Comparison of ENCODE assay signal across 19 cellular contexts in the genomic region with DNA sequence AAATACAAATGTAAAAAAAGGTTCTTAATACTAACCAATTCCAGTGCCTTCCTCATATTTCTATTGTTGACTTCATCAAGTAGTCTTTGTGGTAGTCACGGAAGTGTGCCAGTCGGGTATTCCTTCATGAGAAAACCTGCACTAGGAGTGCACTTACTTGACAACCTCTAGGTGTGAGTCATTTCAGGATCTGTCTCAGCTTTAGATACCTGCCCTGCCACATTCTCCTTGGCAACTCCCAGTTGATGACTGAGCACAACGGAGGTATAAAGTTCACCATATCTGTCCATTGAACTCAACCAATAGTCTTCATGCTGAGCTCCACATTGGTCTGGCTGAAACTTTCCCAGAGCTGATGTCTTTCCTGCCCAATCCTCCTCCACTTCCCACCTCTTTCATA.
DNase-seq lines count a peak whose midpoint lies in the region; ATAC-seq, FAIRE-seq and TF ChIP-seq lines count a peak whose summit lies in the region.
"Had no signal": no experiment of that assay in that cellular context is flagged by ENCODE, and none has a peak within 500 bp of the region (broad histone marks: within the 10 kb centered on the region; RNA-seq: fewer than 3 reads in every experiment).

No MANE protein-coding gene starts in this region.

- H3K4me2 ChIP-seq in H1 (ENCODE audit: insufficient read depth in 1 of 2, low read depth in 2 of 2, low read length in 2 of 2), result no peak overlapping the region
- H3K4me2 ChIP-seq in HepG2 (ENCODE audit: low read depth, low read length), result no peak overlapping the region

- no peak overlapping the region for H4K5ac ChIP-seq in H1 (ENCODE audit: insufficient read length, low read depth, low read length)

- no peak overlapping the region for H4K8ac ChIP-seq in H1 (ENCODE audit: extremely low read depth, insufficient read depth, low read length)

- ATAC-seq in HepG2, result no peak
- ATAC-seq in heart left ventricle, result no peak

- H3K4me1 ChIP-seq in breast epithelium, result no peaks in the 10 kb centered on the region
- no peaks in the 10 kb centered on the region for H3K4me1 ChIP-seq in H1 (replicated peaks in 1 of 4; ENCODE audit: control insufficient read depth in 3 of 4, insufficient read depth in 4 of 4, low read length in 3 of 4)
- H3K4me1 ChIP-seq in HepG2 (ENCODE audit: insufficient read depth, low read length), result no peaks in the 10 kb centered on the region
- no peaks in the 10 kb centered on the region for H3K4me1 ChIP-seq in heart left ventricle

- no peak overlapping the region for H2BK15ac ChIP-seq in H1 (ENCODE audit: low read length)

- H3K36me3 ChIP-seq in breast epithelium, result no peaks in the 10 kb centered on the region
- no peaks in the 10 kb centered on the region for H3K36me3 ChIP-seq in H1 (ENCODE audit: control insufficient read depth in 2 of 4, insufficient read depth in 4 of 4, low read length in 3 of 4)
- H3K36me3 ChIP-seq in HepG2 (replicated peaks in 1 of 2; ENCODE audit: control insufficient read depth in 1 of 2, insufficient read depth in 2 of 2, low read length in 2 of 2), result no peaks in the 10 kb centered on the region
- no peaks in the 10 kb centered on the region for H3K36me3 ChIP-seq in heart left ventricle

- no peak overlapping the region for H2BK120ac ChIP-seq in H1 (replicated peaks; ENCODE audit: low read depth, low read length)

- H2BK12ac ChIP-seq in H1 (ENCODE audit: low read depth, low read length), result no peak overlapping the region

- no peak overlapping the region for H3K23ac ChIP-seq in H1 (ENCODE audit: insufficient read length)

- no peaks in the 10 kb centered on the region for H3K4me1 Mint-ChIP-seq in MCF 10A (ENCODE audit: insufficient read depth, unreplicated experiment)
- H3K4me1 Mint-ChIP-seq: CD14-positive monocyte, IgD-negative memory B cell had no signal

- no peaks in the 10 kb centered on the region for H3K36me3 Mint-ChIP-seq in MCF 10A (ENCODE audit: insufficient read depth, unreplicated experiment)
- H3K36me3 Mint-ChIP-seq: CD14-positive monocyte, IgD-negative memory B cell had no signal

- POLR2A ChIA-PET in MCF 10A (lab: Yijun Ruan, JAX), result no interaction called here
- POLR2A ChIA-PET in H1 (lab: Charles Lee; ENCODE audit: partially characterized antibody), result no interaction called here
- POLR2A ChIA-PET in HepG2 (lab: Yijun Ruan, JAX), result no interaction called here

- no peak overlapping the region for H3K4me3 Mint-ChIP-seq in MCF 10A (ENCODE audit: unreplicated experiment)
- H3K4me3 Mint-ChIP-seq: CD14-positive monocyte, IgD-negative memory B cell had no signal

- TF ChIP-seq POLR2A in breast epithelium (IDR thresholded peaks at IDR 0.05) (no peak), H1 (IDR thresholded peaks at IDR 0.05; ENCODE audit: control extremely low read depth in 1 of 2, low read depth in 2 of 2, low read length in 2 of 2) (no peak), HepG2 (IDR thresholded peaks at IDR 0.05; ENCODE audit: insufficient read depth in 1 of 2, low read depth in 2 of 2, low read length in 2 of 2) (no peak), heart left ventricle (IDR thresholded peaks at IDR 0.05) (no peak)

- no peak overlapping the region for H3K14ac ChIP-seq in H1 (ENCODE audit: insufficient read length)

- DNase-seq in MCF 10A (ENCODE audit: unreplicated experiment), result peak; percentile 27
- no peak for DNase-seq in breast epithelium (ENCODE audit: low spot score in 2 of 2)
- DNase-seq in H1 (ENCODE audit: low read depth in 1 of 2, low spot score in 2 of 2), result no peak
- peak; percentile 11 for DNase-seq in kidney tubule cell (ENCODE audit: low spot score)
- DNase-seq in HepG2 (ENCODE audit: low spot score), result no peak
- DNase-seq in heart left ventricle, result no peak
- DNase-seq in germinal center (ENCODE audit: low spot score), result no peak
- no peak for DNase-seq in effector CD4-positive, alpha-beta T cell
- DNase-seq: 8988T, DMS 273 treated with DMSO at 0.1 percent for 48 hours, DND-41, Karpas-422, NCI-H1105, NCI-H1694, NCI-H524 treated with DMSO at 0.1 percent for 48 hours had no signal

- FAIRE-seq in H1 (lab: Jason Lieb, UNC) (no peak), HepG2 (lab: Jason Lieb, UNC) (no peak)
- FAIRE-seq: H54, HTR-8/SVneo had no signal

- peaks cover 0 to under 1% of the 10 kb centered on the region in 2 donors for H3K9me3 ChIP-seq in breast epithelium
- peaks cover 0 to 2% of the 10 kb centered on the region in 2 experiments; a peak in 1 of 4 replicates for H3K9me3 ChIP-seq in H1 (ENCODE audit: insufficient read depth in 2 of 2, low read depth in 1 of 2, low read length in 1 of 2)
- H3K9me3 ChIP-seq in HepG2 (ENCODE audit: low read length), result no peaks in the 10 kb centered on the region
- H3K9me3 ChIP-seq in heart left ventricle, result peaks cover 0 to 5% (median 0%) of the 10 kb centered on the region in 12 donors

- TF ChIP-seq CTCF in MCF 10A (IDR thresholded peaks at IDR 0.05; ENCODE audit: unreplicated experiment), result no peak
- TF ChIP-seq CTCF in breast epithelium (IDR thresholded peaks at IDR 0.05), result no peak
- TF ChIP-seq CTCF in H1 (IDR thresholded peaks at IDR 0.05; ENCODE audit: control extremely low read depth in 1 of 3, insufficient read depth in 1 of 3, low read depth in 1 of 3, low read length in 3 of 3), result no peak
- no peak for TF ChIP-seq CTCF in HepG2 (CRISPR knock-in tag; IDR thresholded peaks at IDR 0.05)
- TF ChIP-seq CTCF in heart left ventricle (IDR thresholded peaks at IDR 0.05), result no peak

- H3K23me2 ChIP-seq in H1 (ENCODE audit: low read depth, low read length), result no peaks in the 10 kb centered on the region

- H4K91ac ChIP-seq in H1 (replicated peaks; ENCODE audit: insufficient read length, low read length), result no peak overlapping the region

- intact Hi-C loops in MCF 10A (cut with micrococcal nuclease) (no loop called here), breast epithelium (cut with DNase I; ENCODE audit: low total_unique reads) (no loop called here), HepG2 (cut with micrococcal nuclease; ENCODE audit: unreplicated experiment) (no loop called here), heart left ventricle (cut with DNase I) (no loop called here)

- H3K27me3 ChIP-seq in breast epithelium (no peaks in the 10 kb centered on the region), H1 (replicated peaks in 1 of 4; ENCODE audit: control insufficient read depth in 3 of 4, extremely low read depth in 1 of 4, insufficient read depth in 3 of 4, low read length in 3 of 4) (no peaks in the 10 kb centered on the region), HepG2 (ENCODE audit: control insufficient read depth in 1 of 2, insufficient read depth in 2 of 2, low read length in 2 of 2) (no peaks in the 10 kb centered on the region), heart left ventricle (no peaks in the 10 kb centered on the region)

- H3K4me3 ChIP-seq in breast epithelium (no peak overlapping the region), H1 (ENCODE audit: extremely low read depth in 1 of 4, insufficient read depth in 2 of 4, low read depth in 3 of 4, low read length in 4 of 4) (no peak overlapping the region), HepG2 (replicated peaks in 1 of 3; ENCODE audit: insufficient read depth in 1 of 3, low read depth in 2 of 3, low read length in 3 of 3) (no peak overlapping the region), heart left ventricle (no peak overlapping the region)

- no peaks in the 10 kb centered on the region for H3K79me1 ChIP-seq in H1 (ENCODE audit: low read depth, low read length)

- H2AFZ ChIP-seq in H1 (ENCODE audit: low read length), result no peak overlapping the region
- no peak overlapping the region for H2AFZ ChIP-seq in HepG2 (ENCODE audit: low read length)

- no peak overlapping the region for H2BK20ac ChIP-seq in H1 (ENCODE audit: low read length)

- H3K79me2 ChIP-seq in H1 (ENCODE audit: control insufficient read depth in 1 of 2, insufficient read depth in 2 of 2, low read length in 2 of 2) (no peaks in the 10 kb centered on the region), HepG2 (ENCODE audit: insufficient read depth, low read length) (no peaks in the 10 kb centered on the region)

- H2AK5ac ChIP-seq in H1 (ENCODE audit: low read depth, low read length), result 0 out of 2 replicates have a peak overlapping the region, but pooled peaks have one; percentile 13

- H4K20me1 ChIP-seq in H1 (replicated peaks in 1 of 2; ENCODE audit: control insufficient read depth in 1 of 2, insufficient read depth in 2 of 2, low read length in 2 of 2) (no peaks in the 10 kb centered on the region), HepG2 (ENCODE audit: insufficient read depth, low read length) (no peaks in the 10 kb centered on the region)

- TF ChIP-seq RAD21 in H1 (IDR thresholded peaks at IDR 0.05 in 1 of 2, conservative IDR thresholded peaks at IDR 0.05 in 1 of 2; ENCODE audit: low read depth in 2 of 2, low read length in 2 of 2) (no peak), HepG2 (CRISPR knock-in tag; IDR thresholded peaks at IDR 0.05) (no peak)

- H2BK5ac ChIP-seq in H1 (ENCODE audit: low read depth, low read length), result no peak overlapping the region

- H3K9ac ChIP-seq in H1 (replicated peaks in 1 of 4; ENCODE audit: extremely low read depth in 1 of 4, low read depth in 3 of 4, low read length in 3 of 4) (no peak overlapping the region), HepG2 (ENCODE audit: insufficient read depth, low read depth, low read length) (no peak overlapping the region)

- H3K9me3 Mint-ChIP-seq in MCF 10A (ENCODE audit: unreplicated experiment), result peaks cover 8% of the 10 kb centered on the region

- H3K56ac ChIP-seq in H1 (replicated peaks; ENCODE audit: insufficient read length, low read depth, low read length), result no peak overlapping the region

- H3K4ac ChIP-seq in H1 (replicated peaks; ENCODE audit: insufficient read length, low read depth, low read length), result no peak overlapping the region

- TF ChIP-seq EP300 in H1 (IDR thresholded peaks at IDR 0.05; ENCODE audit: borderline replicate concordance in 1 of 2, low read depth in 2 of 2, low read length in 2 of 2), result no peak
- no peak for TF ChIP-seq EP300 in HepG2 (IDR thresholded peaks at IDR 0.05; ENCODE audit: low read depth in 2 of 2, low read length in 2 of 2)
- TF ChIP-seq EP300 in HepG2 (CRISPR knock-in tag; IDR thresholded peaks at IDR 0.05; ENCODE audit: borderline replicate concordance), result no peak

- BruUV-seq in MCF 10A (replicated peaks; lab: Mats Ljungman, UMichigan), result no TSS peak
- no TSS peak for BruUV-seq in HepG2 (replicated peaks; lab: Mats Ljungman, UMichigan)

- CTCF ChIA-PET in MCF 10A (lab: Yijun Ruan, JAX) (no interaction called here), H1 (lab: Charles Lee; ENCODE audit: partially characterized antibody) (no interaction called here), HepG2 (lab: Yijun Ruan, JAX; ENCODE audit: low intra/inter-chr PET ratio, low total read pairs) (no interaction called here)

- 93% methylated on average over 3 of the region's 3 CpGs; no CpG with 5 or more reads in 1 of the 2 experiments for WGBS in H1 (ENCODE audit: extremely low coverage in 1 of 2, insufficient coverage in 1 of 2, insufficient read length in 1 of 2, insufficient replicate concordance in 2 of 2, low coverage in 1 of 2, low lambda C conversion rate in 2 of 2, missing lambda C conversion rate in 1 of 2), 2 experiments
- WGBS in HepG2 (ENCODE audit: low lambda C conversion rate), result 16% methylated on average over 3 of the region's 3 CpGs
- WGBS in heart left ventricle, 4 donors, result 59 to 91% (median 70%) methylated on average over 3 of the region's 3 CpGs

- no peak overlapping the region for H3K27ac Mint-ChIP-seq in MCF 10A (ENCODE audit: low read depth, unreplicated experiment)
- H3K27ac Mint-ChIP-seq: CD14-positive monocyte, IgD-negative memory B cell had no signal

- no peaks in the 10 kb centered on the region for H3K27me3 Mint-ChIP-seq in MCF 10A (ENCODE audit: insufficient read depth, unreplicated experiment)
- H3K27me3 Mint-ChIP-seq: IgD-negative memory B cell had no signal

- in situ Hi-C loops in HepG2 (cut with HindIII; ENCODE audit: extremely low pct_ligation_motif_present, low pct_unique_long_range_greater_than_20kb), result no loop called here

- H3K18ac ChIP-seq in H1 (ENCODE audit: extremely low read depth, low read length), result no peak overlapping the region

- H3K27ac ChIP-seq in breast epithelium (no peak overlapping the region), H1 (ENCODE audit: low read depth, low read length) (no peak overlapping the region), HepG2 (ENCODE audit: extremely low read length, insufficient read depth, low read length) (no peak overlapping the region), heart left ventricle (no peak overlapping the region)

Comparison
In these comparisons a context has a peak if more than half of its experiments do, and no peak if none do; other contexts are left out.
1. DNase-seq: peak in MCF 10A (single experiment) and kidney tubule cell (single experiment); none in breast epithelium (0 of 2), H1 (0 of 2), HepG2 (single experiment), heart left ventricle (0 of 5), germinal center (single experiment) and effector CD4-positive, alpha-beta T cell (single experiment).